ENCODE assay signal across 13 cellular contexts in genomic region chr11:113014262-113014661, GRCh38. TPM values are rescaled to one million over a fixed set of nuclear protein-coding genes. Genes with fewer than 3 reads are reported as not detected.
DNase-seq lines count a peak whose midpoint lies in the region; ATAC-seq and TF ChIP-seq lines count a peak whose summit lies in the region.
"Had no signal": no experiment of that assay in that cellular context is flagged by ENCODE, and none has a peak within 500 bp of the region (broad histone marks: within the 10 kb centered on the region; RNA-seq: fewer than 3 reads in every experiment).

No MANE protein-coding gene starts in this region.

- peak; percentile 58 for DNase-seq in A673 (ENCODE audit: low spot score)
- DNase-seq in NCI-H1092 (lab: John Stamatoyannopoulos, UW): peak; percentile 91
- peak; percentile 99 for DNase-seq in NCI-H69 (lab: John Stamatoyannopoulos, UW)
- peak; percentile 48 for DNase-seq in globus pallidus (ENCODE audit: low spot score)
- no peak for DNase-seq in RKO (ENCODE audit: low spot score)
- DNase-seq: NK-92 treated with Interleukin-12 subunit alpha and Interleukin-12 subunit beta, amount 100 ng/mL, for 24 hours; T-helper 9 cell had no signal

- no peaks in the 10 kb centered on the region for H3K9me3 ChIP-seq in A673 (ENCODE audit: low read depth, low read length, poor library complexity, severe bottlenecking)
- H3K9me3 ChIP-seq: body of pancreas, esophagus muscularis mucosa had no signal

- BruUV-seq in A673 (replicated peaks; lab: Mats Ljungman, UMichigan): no TSS peak

- POLR2A ChIA-PET in A673 (lab: Charles Lee; ENCODE audit: low non-redundant PET): no interaction called here

- H3K36me3 ChIP-seq in A673 (ENCODE audit: insufficient read depth, low read length, poor library complexity, severe bottlenecking): no peaks in the 10 kb centered on the region
- H3K36me3 ChIP-seq: esophagus muscularis mucosa, neural progenitor cell had no signal

- no peak overlapping the region for H3K4me3 ChIP-seq in A673 (ENCODE audit: low read depth, low read length, poor library complexity, severe bottlenecking)
- H3K4me3 ChIP-seq: body of pancreas, esophagus muscularis mucosa, neural progenitor cell had no signal

- ATAC-seq in HG02840 (IDR thresholded peaks at IDR 0.05; ENCODE audit: low FRiP score, unreplicated experiment) (no peak), GM21390 (IDR thresholded peaks at IDR 0.05; ENCODE audit: unreplicated experiment) (no peak), HG03097 (IDR thresholded peaks at IDR 0.05; ENCODE audit: low FRiP score, unreplicated experiment) (no peak)
- ATAC-seq: body of pancreas had no signal

- TF ChIP-seq CTCF in A673 (conservative IDR thresholded peaks at IDR 0.05; ENCODE audit: low read depth, low read length): no peak

- no peak overlapping the region for H3K27ac ChIP-seq in A673 (ENCODE audit: low read depth, low read length, poor library complexity, severe bottlenecking)
- H3K27ac ChIP-seq: body of pancreas, neural progenitor cell had no signal

- CTCF ChIA-PET in A673 (lab: Charles Lee): no interaction called here

- H3K4me1 ChIP-seq in A673 (ENCODE audit: insufficient read depth, low read length, poor library complexity, severe bottlenecking): peaks cover 12% of the 10 kb centered on the region
- H3K4me1 ChIP-seq: body of pancreas, neural progenitor cell had no signal

- no peaks in the 10 kb centered on the region for H3K27me3 ChIP-seq in A673 (replicated peaks; ENCODE audit: insufficient read depth, low read depth, low read length, poor library complexity)
- H3K27me3 ChIP-seq: body of pancreas, esophagus muscularis mucosa, neural progenitor cell had no signal

- intact Hi-C loops in A673 (cut with micrococcal nuclease; ENCODE audit: unreplicated experiment): no loop called here

RNA-seq across cellular contexts. Expression of gene NCAM1, which starts 53.0 kb away (rescaled TPM):
- total RNA-seq in A673 (2021): 12.0 and 14.3 TPM in 2 replicates
